Comparison of ENCODE assay signal across 16 cellular contexts in genomic region chr5:72251386-72251785, GRCh38.
A peak's percentile ranks its signal among the peaks of the same experiment; 100 is the strongest.
DNase-seq lines count a peak whose midpoint lies in the region; ATAC-seq and TF ChIP-seq lines count a peak whose summit lies in the region.
"Had no signal": no experiment of that assay in that cellular context is flagged by ENCODE, and none has a peak within 500 bp of the region (broad histone marks: within the 10 kb centered on the region; RNA-seq: fewer than 3 reads in every experiment).

No MANE protein-coding gene starts in this region.

- no peak overlapping the region for H2BK15ac ChIP-seq in mesendoderm (replicated peaks; ENCODE audit: low read depth)

- no peaks in the 10 kb centered on the region for H4K20me1 ChIP-seq in mammary epithelial cell (ENCODE audit: insufficient read depth, low read length)

- H3K79me1 ChIP-seq in mesendoderm (ENCODE audit: low read length): no peaks in the 10 kb centered on the region

- in situ Hi-C loops in mammary epithelial cell (cut with MboI; ENCODE audit: low sequenced_read_pairs in 2 of 2): loop anchor here in 1 of 2 donors (25.0 kb wide), 1 partner anchor 114 kb away; no protein-coding TSS in a partner anchor

- DNase-seq in MCF 10A (ENCODE audit: unreplicated experiment) (no peak), mammary epithelial cell (no peak), ascending aorta (ENCODE audit: low spot score in 2 of 2) (no peak), mesendoderm (peak; percentile 51), aorta (no peak), GM19240 (ENCODE audit: insufficient read length, low spot score) (no peak)
- no peak for DNase-seq in activated naive CD4-positive, alpha-beta T cell (lab: John Stamatoyannopoulos, UW)
- DNase-seq: GF-D8, HCEC 1CT, NCI-H1417, NCI-H187 treated with DMSO at 0.1 percent for 48 hours, NCI-H2171, NCI-H446 treated with DMSO at 0.1 percent for 48 hours had no signal

- H3K36me3 ChIP-seq in mammary epithelial cell (ENCODE audit: insufficient read depth, low read length) (no peaks in the 10 kb centered on the region), ascending aorta (no peaks in the 10 kb centered on the region), mesendoderm (ENCODE audit: control insufficient read depth, insufficient read depth, low read length) (no peaks in the 10 kb centered on the region), aorta (ENCODE audit: control insufficient read depth in 1 of 2, insufficient read depth in 2 of 2, low read length in 1 of 2) (no peaks in the 10 kb centered on the region)

- no TSS peak for BruUV-seq in MCF 10A (replicated peaks; lab: Mats Ljungman, UMichigan)
- no TSS peak for BruUV-seq in mammary epithelial cell (replicated peaks; lab: Mats Ljungman, UMichigan)

- CTCF ChIA-PET in MCF 10A (lab: Yijun Ruan, JAX) (interaction anchor here (1.0 kb wide), 2 partner anchors 18 to 468 kb away, joined by 4 to 5 read pairs; no protein-coding TSS in a partner anchor), mammary epithelial cell (lab: Charles Lee; ENCODE audit: low non-redundant PET) (no interaction called here)

- H3K27ac ChIP-seq in mammary epithelial cell (ENCODE audit: insufficient read depth, low read depth, low read length) (no peak overlapping the region), ascending aorta (peak overlapping the region; percentile 62 to 78), mesendoderm (ENCODE audit: low read depth, low read length) (no peak overlapping the region), aorta (ENCODE audit: low read depth in 1 of 2, low read length in 2 of 2) (peak overlapping the region; percentile 7 to 64)
- H3K27ac ChIP-seq: BLaER1 treated with 17β-estradiol and CSF1 and Interleukin-3, amounts not matched to agents 10 nM and 100 nM; SJSA1 had no signal

- POLR2A ChIA-PET in MCF 10A (lab: Yijun Ruan, JAX): interaction anchor here (1.1 kb wide), 1 partner anchor 17 kb away, joined by 4 read pairs; no protein-coding TSS in a partner anchor

- H3K27me3 Mint-ChIP-seq in MCF 10A (ENCODE audit: insufficient read depth, unreplicated experiment): no peaks in the 10 kb centered on the region

- no peak overlapping the region for H3K18ac ChIP-seq in mesendoderm (ENCODE audit: low read length)

- no peak overlapping the region for H3K4me2 ChIP-seq in mammary epithelial cell (ENCODE audit: insufficient read depth, low read depth, low read length)
- no peak overlapping the region for H3K4me2 ChIP-seq in mesendoderm (ENCODE audit: low read length)
- H3K4me2 ChIP-seq: BLaER1 treated with 17β-estradiol and CSF1 and Interleukin-3, amounts not matched to agents 10 nM and 100 nM had no signal

- peaks cover 14% of the 10 kb centered on the region for H3K36me3 Mint-ChIP-seq in MCF 10A (ENCODE audit: insufficient read depth, unreplicated experiment)

- H3K79me2 ChIP-seq in mammary epithelial cell (ENCODE audit: insufficient read depth, low read length) (peaks cover 14% of the 10 kb centered on the region), mesendoderm (ENCODE audit: control insufficient read depth, insufficient read depth, low read length) (no peaks in the 10 kb centered on the region)

- H3K4ac ChIP-seq in mesendoderm (ENCODE audit: low read depth, low read length): no peak overlapping the region

- peaks cover 27% of the 10 kb centered on the region for H3K4me1 Mint-ChIP-seq in MCF 10A (ENCODE audit: insufficient read depth, unreplicated experiment)

- peaks cover 11% of the 10 kb centered on the region for H3K4me1 ChIP-seq in mammary epithelial cell (ENCODE audit: insufficient read depth, low read length)
- peaks cover 14 to 34% of the 10 kb centered on the region in 2 donors for H3K4me1 ChIP-seq in ascending aorta
- peaks cover 4% of the 10 kb centered on the region for H3K4me1 ChIP-seq in mesendoderm (ENCODE audit: control insufficient read depth, low read depth, low read length)
- H3K4me1 ChIP-seq in aorta (ENCODE audit: control insufficient read depth in 1 of 2, insufficient read depth in 2 of 2, low read length in 2 of 2): peaks cover under 1 to 4% of the 10 kb centered on the region in 2 donors

- ATAC-seq in aorta (ENCODE audit: low FRiP score) (no peak), HG03378 (IDR thresholded peaks at IDR 0.05; ENCODE audit: unreplicated experiment) (no peak)

- H3K9ac ChIP-seq in mammary epithelial cell (ENCODE audit: insufficient read depth, low read length) (no peak overlapping the region), mesendoderm (ENCODE audit: low read length) (no peak overlapping the region)
- H3K9ac ChIP-seq: BLaER1 treated with 17β-estradiol and CSF1 and Interleukin-3, amounts not matched to agents 10 nM and 100 nM had no signal

- no peak overlapping the region for H2AFZ ChIP-seq in mammary epithelial cell (ENCODE audit: low read depth, low read length)

- no peak overlapping the region for H3K4me3 Mint-ChIP-seq in MCF 10A (ENCODE audit: unreplicated experiment)

- H3K4me3 ChIP-seq in mammary epithelial cell (replicated peaks in 1 of 3; ENCODE audit: insufficient read depth in 1 of 3, low read depth in 2 of 3, low read length in 3 of 3) (no peak overlapping the region), ascending aorta (no peak overlapping the region), mesendoderm (ENCODE audit: low read length) (no peak overlapping the region), aorta (ENCODE audit: low read length in 2 of 2) (no peak overlapping the region)
- H3K4me3 ChIP-seq: BLaER1 treated with 17β-estradiol and CSF1 and Interleukin-3, amounts not matched to agents 10 nM and 100 nM; SJSA1 had no signal

- TF ChIP-seq CTCF in MCF 10A (IDR thresholded peaks at IDR 0.05; ENCODE audit: unreplicated experiment) (no peak), mammary epithelial cell (conservative IDR thresholded peaks at IDR 0.05 in 1 of 2, IDR thresholded peaks at IDR 0.05 in 1 of 2; ENCODE audit: extremely low read depth in 1 of 2, insufficient read depth in 1 of 2, low read depth in 1 of 2, low read length in 2 of 2) (no peak), ascending aorta (IDR thresholded peaks at IDR 0.05) (no peak)

- no peaks in the 10 kb centered on the region for H3K9me3 Mint-ChIP-seq in MCF 10A (ENCODE audit: unreplicated experiment)

- H2AK5ac ChIP-seq in mesendoderm (ENCODE audit: low read length): no peak overlapping the region

- no peak overlapping the region for H4K5ac ChIP-seq in mesendoderm (ENCODE audit: low read length)

- H3K27me3 ChIP-seq in mammary epithelial cell (ENCODE audit: insufficient read depth, low read length) (no peaks in the 10 kb centered on the region), ascending aorta (no peaks in the 10 kb centered on the region), mesendoderm (ENCODE audit: insufficient read depth, low read length, poor library complexity) (no peaks in the 10 kb centered on the region), aorta (ENCODE audit: control insufficient read depth in 1 of 2, insufficient read depth in 2 of 2, low read length in 1 of 2) (no peaks in the 10 kb centered on the region)
- H3K27me3 ChIP-seq: BLaER1 treated with 17β-estradiol and CSF1 and Interleukin-3, amounts not matched to agents 10 nM and 100 nM; SJSA1 had no signal

- no peak overlapping the region for H3K23ac ChIP-seq in mesendoderm (ENCODE audit: low read length)

- dilution Hi-C loops in mammary epithelial cell (cut with HindIII; ENCODE audit: low sequenced_read_pairs): no loop called here

- WGBS in mammary epithelial cell (ENCODE audit: low coverage, missing lambda C conversion rate): 100% methylated on average over 1 of the region's 1 CpG
- no CpG with 5 or more reads among the region's 1 CpG for WGBS in mesendoderm (ENCODE audit: extremely low coverage, insufficient coverage, low lambda C conversion rate)
- WGBS in aorta, 2 donors: 82 to 90% methylated on average over 1 of the region's 1 CpG

- H3K56ac ChIP-seq in mesendoderm (ENCODE audit: low read length): peak overlapping the region; percentile 61

- peak overlapping the region; percentile 52 for H3K27ac Mint-ChIP-seq in MCF 10A (ENCODE audit: low read depth, unreplicated experiment)

- intact Hi-C loops in MCF 10A (cut with micrococcal nuclease): no loop called here
- intact Hi-C loops in mammary epithelial cell (cut with micrococcal nuclease): no loop called here
- intact Hi-C loops in ascending aorta (cut with DNase I): no loop called here
- intact Hi-C loops in aorta (cut with DNase I): no loop called here

- H3K9me3 ChIP-seq in mammary epithelial cell (replicated peaks; ENCODE audit: insufficient read depth, low read length): no peaks in the 10 kb centered on the region
- H3K9me3 ChIP-seq in ascending aorta: no peaks in the 10 kb centered on the region
- H3K9me3 ChIP-seq in aorta (ENCODE audit: control insufficient read depth, low read length): no peaks in the 10 kb centered on the region
- H3K9me3 ChIP-seq: BLaER1 treated with 17β-estradiol and CSF1 and Interleukin-3, amounts not matched to agents 10 nM and 100 nM; SJSA1 had no signal

- no peak overlapping the region for H2BK5ac ChIP-seq in mesendoderm (ENCODE audit: low read length)

- no peak overlapping the region for H4K8ac ChIP-seq in mesendoderm (ENCODE audit: low read depth, low read length)

- no peak overlapping the region for H2BK120ac ChIP-seq in mesendoderm (ENCODE audit: low read depth, low read length)

Comparison
In these comparisons a context has a peak if more than half of its experiments do, and no peak if none do; other contexts are left out.
1. H3K27ac ChIP-seq: peak in ascending aorta (2 of 2) and aorta (2 of 2); none in mammary epithelial cell (single experiment) and mesendoderm (single experiment).